ENCODE assay signal across 8 cellular contexts in the genomic region with DNA sequence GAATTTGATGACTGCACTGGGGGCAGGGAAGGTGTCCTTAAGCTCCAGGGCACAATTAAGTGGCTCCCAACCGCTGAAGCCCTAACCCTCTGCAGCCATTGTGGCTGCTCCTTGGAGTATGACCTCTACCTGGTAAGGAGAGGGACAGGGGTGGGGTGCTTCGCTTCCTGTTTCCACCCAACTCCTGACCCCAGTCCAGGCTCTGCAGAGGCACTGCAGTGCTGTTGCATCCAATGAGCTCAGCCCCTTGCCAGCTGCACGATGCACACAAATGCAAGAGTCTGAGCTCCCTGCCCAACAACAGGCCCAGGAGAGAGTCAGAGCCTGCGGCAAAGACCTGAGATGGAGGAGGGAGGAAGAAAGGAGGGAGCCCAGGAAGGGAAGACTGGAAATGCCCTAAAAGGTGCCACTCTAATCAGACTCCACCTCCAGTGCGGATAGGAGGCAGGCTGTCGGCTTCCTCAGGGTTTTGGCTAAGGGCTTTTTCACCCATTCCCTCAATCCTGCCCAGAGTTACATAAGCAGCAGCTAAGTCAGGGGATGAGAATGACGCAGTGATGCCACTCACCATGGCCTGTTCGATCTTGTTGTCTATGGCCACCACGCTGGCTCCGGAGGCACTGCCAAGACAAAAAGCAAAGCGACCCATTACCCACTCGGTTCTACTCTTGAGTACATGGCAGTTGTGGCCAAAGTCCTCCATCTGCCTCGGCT.
DNase-seq lines count a peak whose midpoint lies in the region; ATAC-seq and TF ChIP-seq lines count a peak whose summit lies in the region.

No MANE protein-coding gene starts in this region.

- H3K9me3 Mint-ChIP-seq in nephron progenitor cell, result peaks cover 44% of the 10 kb centered on the region

- no peak for TF ChIP-seq CTCF in epithelial cell of esophagus (IDR thresholded peaks at IDR 0.05; ENCODE audit: insufficient read depth, low read depth, low read length, missing control alignments)
- TF ChIP-seq CTCF in nephron progenitor cell (IDR thresholded peaks at IDR 0.05), result no peak

- H3K36me3 Mint-ChIP-seq in nephron progenitor cell (ENCODE audit: low read depth), result peaks cover 23% of the 10 kb centered on the region

- H3K4me1 Mint-ChIP-seq in nephron progenitor cell, result peaks cover 57% of the 10 kb centered on the region

- no peak overlapping the region for H3K27ac Mint-ChIP-seq in nephron progenitor cell

- peak overlapping the region; percentile 73 for H3K4me3 ChIP-seq in epithelial cell of esophagus (ENCODE audit: low read length)

- ATAC-seq in SK-N-SH treated with all-trans-retinoic acid at 6 μM for 48 hours (peak; percentile 10), GM18520 (IDR thresholded peaks at IDR 0.05; ENCODE audit: unreplicated experiment) (no peak)

- H3K4me3 Mint-ChIP-seq in nephron progenitor cell, result peak overlapping the region; percentile 94

- DNase-seq in GM03348 (ENCODE audit: low spot score), result peak; percentile 35
- peak; percentile 76 for DNase-seq in epithelial cell of esophagus (ENCODE audit: low read depth)
- DNase-seq in nephron progenitor cell, result no peak
- DNase-seq in ecto neural progenitor cell (ENCODE audit: low spot score), result no peak
- no peak for DNase-seq in NCI-H187 treated with DMSO at 0.1 percent for 48 hours (lab: John Stamatoyannopoulos, UW)
- no peak for DNase-seq in HK-2 (ENCODE audit: unreplicated experiment)

- H3K27me3 Mint-ChIP-seq in nephron progenitor cell (ENCODE audit: low read depth, poor library complexity), result no peaks in the 10 kb centered on the region

TF ChIP-seq in SK-N-SH treated with all-trans-retinoic acid at 6 μM for 48 hours, 23 proteins besides CTCF, POLR2A, EP300 and RAD21:
- TF ChIP-seq ARNTL (CRISPR knock-in tag; IDR thresholded peaks at IDR 0.05; ENCODE audit: borderline replicate concordance, low read depth) (no peak), ZNF565 (CRISPR knock-in tag; conservative IDR thresholded peaks at IDR 0.05; ENCODE audit: low read depth) (no peak)
- TF ChIP-seq, protein P1, sequence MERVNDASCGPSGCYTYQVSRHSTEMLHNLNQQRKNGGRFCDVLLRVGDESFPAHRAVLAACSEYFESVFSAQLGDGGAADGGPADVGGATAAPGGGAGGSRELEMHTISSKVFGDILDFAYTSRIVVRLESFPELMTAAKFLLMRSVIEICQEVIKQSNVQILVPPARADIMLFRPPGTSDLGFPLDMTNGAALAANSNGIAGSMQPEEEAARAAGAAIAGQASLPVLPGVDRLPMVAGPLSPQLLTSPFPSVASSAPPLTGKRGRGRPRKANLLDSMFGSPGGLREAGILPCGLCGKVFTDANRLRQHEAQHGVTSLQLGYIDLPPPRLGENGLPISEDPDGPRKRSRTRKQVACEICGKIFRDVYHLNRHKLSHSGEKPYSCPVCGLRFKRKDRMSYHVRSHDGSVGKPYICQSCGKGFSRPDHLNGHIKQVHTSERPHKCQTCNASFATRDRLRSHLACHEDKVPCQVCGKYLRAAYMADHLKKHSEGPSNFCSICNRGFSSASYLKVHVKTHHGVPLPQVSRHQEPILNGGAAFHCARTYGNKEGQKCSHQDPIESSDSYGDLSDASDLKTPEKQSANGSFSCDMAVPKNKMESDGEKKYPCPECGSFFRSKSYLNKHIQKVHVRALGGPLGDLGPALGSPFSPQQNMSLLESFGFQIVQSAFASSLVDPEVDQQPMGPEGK (CRISPR knock-in tag; IDR thresholded peaks at IDR 0.05; ENCODE audit: borderline replicate concordance), result no peak

Comparison
In these comparisons a context has a peak if more than half of its experiments do, and no peak if none do; other contexts are left out.
1. DNase-seq: peak in GM03348 (single experiment) and epithelial cell of esophagus (single experiment); none in nephron progenitor cell (single experiment), ecto neural progenitor cell (single experiment), NCI-H187 treated with DMSO at 0.1 percent for 48 hours (single experiment) and HK-2 (single experiment).